In the genomic region with DNA sequence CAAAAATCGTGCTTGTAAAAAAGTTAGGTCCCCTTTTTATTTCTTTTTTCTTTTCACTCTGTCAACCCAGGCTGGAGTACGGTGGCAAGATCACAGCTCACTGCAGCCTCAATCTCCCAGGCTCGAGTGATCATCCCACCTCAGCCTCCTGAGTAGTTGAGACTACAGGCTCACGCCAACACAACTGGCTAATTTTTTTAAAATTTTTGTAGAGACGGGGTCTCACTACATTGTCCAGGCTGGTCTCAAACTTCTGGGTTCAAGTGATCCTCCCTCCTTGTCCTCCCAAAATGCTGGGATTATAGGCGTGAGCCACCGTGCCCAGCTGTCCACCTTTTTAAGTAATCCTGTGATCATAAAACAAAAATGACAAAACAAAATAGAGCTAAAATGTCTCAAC, we compare ENCODE assay signal across 9 cellular contexts. TPM values are rescaled to one million over a fixed set of nuclear protein-coding genes. Genes with fewer than 3 reads are reported as not detected.
DNase-seq lines count a peak whose midpoint lies in the region; ATAC-seq and TF ChIP-seq lines count a peak whose summit lies in the region.
"Had no signal": no experiment of that assay in that cellular context is flagged by ENCODE, and none has a peak within 500 bp of the region (broad histone marks: within the 10 kb centered on the region; RNA-seq: fewer than 3 reads in every experiment).

No MANE protein-coding gene starts in this region.

- H3K79me2 ChIP-seq in OCI-LY1 (ENCODE audit: insufficient read depth, low read length), result no peaks in the 10 kb centered on the region

- no peaks in the 10 kb centered on the region for H3K27me3 ChIP-seq in OCI-LY1 (ENCODE audit: insufficient read depth, low read length)
- H3K27me3 ChIP-seq in mesenchymal stem cell (ENCODE audit: control insufficient read depth in 1 of 2, insufficient read depth in 1 of 2, low read length in 2 of 2), result no peaks in the 10 kb centered on the region
- H3K27me3 ChIP-seq in thoracic aorta (replicated peaks; ENCODE audit: insufficient read depth), result no peaks in the 10 kb centered on the region

- no peak overlapping the region for H2BK15ac ChIP-seq in mesenchymal stem cell (ENCODE audit: low read depth, poor library complexity, severe bottlenecking)

- no peaks in the 10 kb centered on the region; the same call in 1 of the 2 replicates for H3K36me3 ChIP-seq in OCI-LY1 (ENCODE audit: insufficient read depth, low read length)
- no peaks in the 10 kb centered on the region for H3K36me3 ChIP-seq in mesenchymal stem cell (ENCODE audit: control insufficient read depth in 1 of 2, insufficient read depth in 2 of 2, low read depth in 1 of 2, low read length in 2 of 2)
- no peaks in the 10 kb centered on the region for H3K36me3 ChIP-seq in thoracic aorta

- no peaks in the 10 kb centered on the region for H3K36me3 Mint-ChIP-seq in MCF 10A (ENCODE audit: insufficient read depth, unreplicated experiment)

- no TSS peak for BruUV-seq in MCF 10A (replicated peaks; lab: Mats Ljungman, UMichigan)

- no peaks in the 10 kb centered on the region for H4K20me1 ChIP-seq in OCI-LY1 (ENCODE audit: insufficient read depth, low read length)

- H3K4me1 ChIP-seq in OCI-LY1 (ENCODE audit: insufficient read depth, low read length, severe bottlenecking) (peaks cover 22% of the 10 kb centered on the region), mesenchymal stem cell (ENCODE audit: control insufficient read depth, insufficient read depth, low read depth, low read length) (peaks cover 2% of the 10 kb centered on the region), thoracic aorta (ENCODE audit: control insufficient read depth in 1 of 2, low read depth in 2 of 2) (peaks cover 4 to 16% of the 10 kb centered on the region in 2 donors)

- H3K27me3 Mint-ChIP-seq in MCF 10A (ENCODE audit: insufficient read depth, unreplicated experiment), result no peaks in the 10 kb centered on the region
- H3K27me3 Mint-ChIP-seq: activated CD4-positive, alpha-beta T cell treated with anti-CD3 and anti-CD28 coated beads, Interleukin-2, amount 10 ng/mL, durations not matched to agents 7 days and 5 days had no signal

- H3K4me3 Mint-ChIP-seq in MCF 10A (ENCODE audit: unreplicated experiment), result peak overlapping the region; percentile 15
- H3K4me3 Mint-ChIP-seq: activated CD4-positive, alpha-beta T cell treated with anti-CD3 and anti-CD28 coated beads, Interleukin-2, amount 10 ng/mL, durations not matched to agents 7 days and 5 days had no signal

- H3K27ac Mint-ChIP-seq in MCF 10A (ENCODE audit: low read depth, unreplicated experiment), result peak overlapping the region; percentile 81
- H3K27ac Mint-ChIP-seq: activated CD4-positive, alpha-beta T cell treated with anti-CD3 and anti-CD28 coated beads, Interleukin-2, amount 10 ng/mL, durations not matched to agents 7 days and 5 days had no signal

- CTCF ChIA-PET in MCF 10A (lab: Yijun Ruan, JAX), result interaction anchor here (0.5 to 5.3 kb wide), 7 partner anchors 25 to 1196 kb away, joined by 3 to 77 read pairs (median 3); no protein-coding TSS in a partner anchor

- TF ChIP-seq CTCF in OCI-LY1 (IDR thresholded peaks at IDR 0.05; ENCODE audit: low read length) (no peak), MCF 10A (IDR thresholded peaks at IDR 0.05; ENCODE audit: unreplicated experiment) (no peak), thoracic aorta (IDR thresholded peaks at IDR 0.05) (no peak), GM13977 (IDR thresholded peaks at IDR 0.05; ENCODE audit: extremely low read depth, insufficient read depth, missing control alignments) (no peak)

- H2AK5ac ChIP-seq in mesenchymal stem cell (ENCODE audit: low read length, severe bottlenecking), result no peak overlapping the region

- H3F3A ChIP-seq in OCI-LY1 (ENCODE audit: insufficient read depth, low read length), result peaks cover under 1% of the 10 kb centered on the region

- peak overlapping the region; percentile 62 for H3K4me2 ChIP-seq in OCI-LY1 (ENCODE audit: low read length)
- H3K4me2 ChIP-seq in mesenchymal stem cell (ENCODE audit: low read length, poor library complexity, severe bottlenecking), result no peak overlapping the region

- H4K91ac ChIP-seq in mesenchymal stem cell (ENCODE audit: low read length), result no peak overlapping the region

- POLR2A ChIA-PET in MCF 10A (lab: Yijun Ruan, JAX), result interaction anchor here (1.1 to 6.1 kb wide), 7 partner anchors 11 to 111 kb away, joined by 3 to 69 read pairs (median 4); partner anchors contain the start of gene ARHGAP12

- H3K4ac ChIP-seq in mesenchymal stem cell (ENCODE audit: low read depth in 1 of 2, low read length in 2 of 2), result no peak overlapping the region

- 83% methylated on average over 7 of the region's 7 CpGs for WGBS in mesenchymal stem cell

- peaks cover 20% of the 10 kb centered on the region for H3K4me1 Mint-ChIP-seq in MCF 10A (ENCODE audit: insufficient read depth, unreplicated experiment)

- H2BK5ac ChIP-seq in mesenchymal stem cell (ENCODE audit: low read depth, low read length, poor library complexity, severe bottlenecking), result no peak overlapping the region

- H3K9me3 Mint-ChIP-seq in MCF 10A (ENCODE audit: unreplicated experiment), result no peaks in the 10 kb centered on the region

- H3K4me3 ChIP-seq in OCI-LY1 (ENCODE audit: low read depth, low read length, poor library complexity, severe bottlenecking) (peak overlapping the region; percentile 19), mesenchymal stem cell (ENCODE audit: insufficient read depth in 1 of 2, low read depth in 1 of 2, low read length in 2 of 2) (peak overlapping the region in 1 of 2 experiments; percentile 49), thoracic aorta (peak overlapping the region; percentile 60)

- no peak overlapping the region for H3K23ac ChIP-seq in mesenchymal stem cell (ENCODE audit: low read length in 2 of 2)

- DNase-seq in MCF 10A (ENCODE audit: unreplicated experiment) (no peak), mesenchymal stem cell (no peak), thoracic aorta (ENCODE audit: low spot score) (no peak), globus pallidus (ENCODE audit: low spot score) (no peak), GM13977 (ENCODE audit: low spot score) (no peak), SIG-M5 treated with dmso at 0.1 percent for 504 hours (lab: John Stamatoyannopoulos, UW; ENCODE audit: unreplicated experiment) (no peak)
- DNase-seq: activated CD4-positive, alpha-beta T cell treated with anti-CD3 and anti-CD28 coated beads, Interleukin-2, amount 10 ng/mL, durations not matched to agents 7 days and 5 days; T-helper 1 cell had no signal

- H2BK12ac ChIP-seq in mesenchymal stem cell (ENCODE audit: low read length in 2 of 2), result no peak overlapping the region

- no peak for ATAC-seq in thoracic aorta (ENCODE audit: insufficient number of reproducible peaks, low FRiP score, low read depth)

- H2BK120ac ChIP-seq in mesenchymal stem cell (ENCODE audit: low read depth, low read length), result no peak overlapping the region

- intact Hi-C loops in MCF 10A (cut with micrococcal nuclease), result loop anchor here (5.0 kb wide), 1 partner anchor 1221 kb away; no protein-coding TSS in a partner anchor

- H2AFZ ChIP-seq in OCI-LY1 (ENCODE audit: low read length), result peak overlapping the region; percentile 100
- no peak overlapping the region for H2AFZ ChIP-seq in mesenchymal stem cell (ENCODE audit: low read depth, low read length)

- H3K9me2 ChIP-seq in OCI-LY1 (ENCODE audit: low read depth, low read length), result no peaks in the 10 kb centered on the region

- H3K9ac ChIP-seq in OCI-LY1 (ENCODE audit: low read length), result peak overlapping the region; percentile 47
- H3K9ac ChIP-seq in mesenchymal stem cell (ENCODE audit: low read length), result peak overlapping the region; percentile 86

- H3K9me3 ChIP-seq in OCI-LY1 (ENCODE audit: low read length), result peaks cover 8% of the 10 kb centered on the region
- no peaks in the 10 kb centered on the region for H3K9me3 ChIP-seq in mesenchymal stem cell (ENCODE audit: control insufficient read depth, low read length)
- H3K9me3 ChIP-seq in thoracic aorta, result no peaks in the 10 kb centered on the region

- H3K79me1 ChIP-seq in mesenchymal stem cell (replicated peaks; ENCODE audit: low read length, poor library complexity, severe bottlenecking), result peaks cover 3% of the 10 kb centered on the region

- H3K27ac ChIP-seq in OCI-LY1 (ENCODE audit: low read depth, low read length, poor library complexity, severe bottlenecking) (peak overlapping the region; percentile 68), mesenchymal stem cell (ENCODE audit: low read length, poor library complexity, severe bottlenecking) (peak overlapping the region; percentile 33), thoracic aorta (peak overlapping the region; percentile 58 to 59)

- H4K8ac ChIP-seq in mesenchymal stem cell (ENCODE audit: low read length), result peak overlapping the region; percentile 69

- H3K14ac ChIP-seq in mesenchymal stem cell (ENCODE audit: low read length in 2 of 2), result no peak overlapping the region

- peak overlapping the region in 1 of 2 experiments; percentile 58 for H3K18ac ChIP-seq in mesenchymal stem cell (ENCODE audit: low read depth in 1 of 2, low read length in 2 of 2)

- in situ Hi-C loops in GM13977 (cut with MboI; ENCODE audit: low pct_unique_long_range_greater_than_20kb, low sequenced_read_pairs, unreplicated experiment), result no loop called here

RNA-seq across cellular contexts. Expression of gene ARHGAP12, which starts 19.4 kb away (rescaled TPM):
- 25.8 and 26.0 TPM in 2 replicates for total RNA-seq in MCF 10A (2022)
- polyA plus RNA-seq in mesenchymal stem cell (2013, experiment 1 of 2), result 20.8 TPM
- 20.0 TPM for polyA plus RNA-seq in mesenchymal stem cell (2013, experiment 2 of 2)
- 10 to 100 TPM; 26.3 to 37.2 TPM for total RNA-seq in thoracic aorta
